8 cellular contexts compared by ENCODE assay signal in genomic region chr11:78188012-78188808, GRCh38. TPM values are rescaled to one million over a fixed set of nuclear protein-coding genes. Genes with fewer than 3 reads are reported as not detected.
DNase-seq lines count a peak whose midpoint lies in the region; ATAC-seq and TF ChIP-seq lines count a peak whose summit lies in the region.

KCTD21 (minus strand) TSS chr11:78188626; CDS start chr11:78174554, 14,072 bp downstream.

- ATAC-seq in GM18499 (IDR thresholded peaks at IDR 0.05; ENCODE audit: insufficient read depth, unreplicated experiment) (peak; percentile 85), HG02938 (IDR thresholded peaks at IDR 0.05; ENCODE audit: unreplicated experiment) (peak; percentile 95), upper lobe of right lung (peak; percentile 97)

- H3K9me3 ChIP-seq in left ventricle myocardium inferior (replicated peaks) (no peaks in the 10 kb centered on the region), upper lobe of right lung (no peaks in the 10 kb centered on the region)

- H3K36me3 ChIP-seq in left ventricle myocardium inferior, result peaks cover 3% of the 10 kb centered on the region
- H3K36me3 ChIP-seq in upper lobe of right lung, result no peaks in the 10 kb centered on the region

- H3K4me3 Mint-ChIP-seq in T-helper 1 cell treated with Interleukin-12 subunit alpha and Interleukin-12 subunit beta and Interleukin-4 antibody, amounts not matched to agents 30 μg/mL and 1 μg/mL, for 36 hours, result peak within 1 kb of the TSS; percentile 100
- H3K4me3 Mint-ChIP-seq in progenitor cell of endocrine pancreas (ENCODE audit: low read depth), result peak within 1 kb of the TSS; percentile 94

- no peaks in the 10 kb centered on the region for H3K9me3 Mint-ChIP-seq in T-helper 1 cell treated with Interleukin-12 subunit alpha and Interleukin-12 subunit beta and Interleukin-4 antibody, amounts not matched to agents 30 μg/mL and 1 μg/mL, for 36 hours
- H3K9me3 Mint-ChIP-seq in progenitor cell of endocrine pancreas (ENCODE audit: low read depth), result no peaks in the 10 kb centered on the region

- H3K27me3 Mint-ChIP-seq in T-helper 1 cell treated with Interleukin-12 subunit alpha and Interleukin-12 subunit beta and Interleukin-4 antibody, amounts not matched to agents 30 μg/mL and 1 μg/mL, for 36 hours (ENCODE audit: low read depth), result no peaks in the 10 kb centered on the region
- H3K27me3 Mint-ChIP-seq in progenitor cell of endocrine pancreas, result no peaks in the 10 kb centered on the region

- DNase-seq in NCI-H1694 treated with DMSO at 0.1 percent for 48 hours (lab: John Stamatoyannopoulos, UW) (peak; percentile 84), amygdala (lab: John Stamatoyannopoulos, UW) (peak; percentile 55 to 99 (median 94)), left ventricle myocardium inferior (peak; percentile 98), progenitor cell of endocrine pancreas (ENCODE audit: low spot score, unreplicated experiment) (peak; percentile 89), upper lobe of right lung (peak; percentile 99)

- TF ChIP-seq CTCF in left ventricle myocardium inferior (IDR thresholded peaks at IDR 0.05; ENCODE audit: borderline replicate concordance), result no peak
- TF ChIP-seq CTCF in progenitor cell of endocrine pancreas (IDR thresholded peaks at IDR 0.05; ENCODE audit: unreplicated experiment), result no peak
- no peak for TF ChIP-seq CTCF in upper lobe of right lung (IDR thresholded peaks at IDR 0.05)

- H3K4me1 ChIP-seq in left ventricle myocardium inferior, result peaks cover 67% of the 10 kb centered on the region
- peaks cover 39% of the 10 kb centered on the region for H3K4me1 ChIP-seq in upper lobe of right lung

- peak within 1 kb of the TSS; percentile 91 for H3K27ac ChIP-seq in left ventricle myocardium inferior (replicated peaks)
- peak within 1 kb of the TSS; percentile 81 for H3K27ac ChIP-seq in upper lobe of right lung

- peak within 1 kb of the TSS; percentile 99 for H3K27ac Mint-ChIP-seq in T-helper 1 cell treated with Interleukin-12 subunit alpha and Interleukin-12 subunit beta and Interleukin-4 antibody, amounts not matched to agents 30 μg/mL and 1 μg/mL, for 36 hours
- H3K27ac Mint-ChIP-seq in progenitor cell of endocrine pancreas, result peak within 1 kb of the TSS; percentile 94

- H3K27me3 ChIP-seq in left ventricle myocardium inferior (ENCODE audit: low read depth) (no peaks in the 10 kb centered on the region), upper lobe of right lung (no peaks in the 10 kb centered on the region)

- peak within 1 kb of the TSS; percentile 89 for H3K4me3 ChIP-seq in left ventricle myocardium inferior
- peak within 1 kb of the TSS; percentile 95 for H3K4me3 ChIP-seq in upper lobe of right lung

- peaks cover 25% of the 10 kb centered on the region for H3K36me3 Mint-ChIP-seq in T-helper 1 cell treated with Interleukin-12 subunit alpha and Interleukin-12 subunit beta and Interleukin-4 antibody, amounts not matched to agents 30 μg/mL and 1 μg/mL, for 36 hours (ENCODE audit: low read depth)
- H3K36me3 Mint-ChIP-seq in progenitor cell of endocrine pancreas (ENCODE audit: insufficient read depth), result no peaks in the 10 kb centered on the region

- intact Hi-C loops in left ventricle myocardium inferior (cut with micrococcal nuclease), result no loop called here
- intact Hi-C loops in upper lobe of right lung (cut with DNase I), result no loop called here

- peaks cover 44% of the 10 kb centered on the region for H3K4me1 Mint-ChIP-seq in T-helper 1 cell treated with Interleukin-12 subunit alpha and Interleukin-12 subunit beta and Interleukin-4 antibody, amounts not matched to agents 30 μg/mL and 1 μg/mL, for 36 hours (ENCODE audit: low read depth)
- peaks cover 30% of the 10 kb centered on the region for H3K4me1 Mint-ChIP-seq in progenitor cell of endocrine pancreas (ENCODE audit: low read depth)

RNA-seq across cellular contexts. Expression of gene KCTD21, which starts in this region (rescaled TPM):
- total RNA-seq in left ventricle myocardium inferior, result 8.6 TPM
- total RNA-seq in progenitor cell of endocrine pancreas, result 7.4 and 10.1 TPM in 2 replicates
- 10.9 TPM for total RNA-seq in upper lobe of right lung

Comparison
In these comparisons a context has a peak if more than half of its experiments do, and no peak if none do; other contexts are left out.
1. Peak in every context shown above with its lines: DNase-seq, ATAC-seq, H3K4me3 ChIP-seq and H3K27ac ChIP-seq.